In the genomic region with DNA sequence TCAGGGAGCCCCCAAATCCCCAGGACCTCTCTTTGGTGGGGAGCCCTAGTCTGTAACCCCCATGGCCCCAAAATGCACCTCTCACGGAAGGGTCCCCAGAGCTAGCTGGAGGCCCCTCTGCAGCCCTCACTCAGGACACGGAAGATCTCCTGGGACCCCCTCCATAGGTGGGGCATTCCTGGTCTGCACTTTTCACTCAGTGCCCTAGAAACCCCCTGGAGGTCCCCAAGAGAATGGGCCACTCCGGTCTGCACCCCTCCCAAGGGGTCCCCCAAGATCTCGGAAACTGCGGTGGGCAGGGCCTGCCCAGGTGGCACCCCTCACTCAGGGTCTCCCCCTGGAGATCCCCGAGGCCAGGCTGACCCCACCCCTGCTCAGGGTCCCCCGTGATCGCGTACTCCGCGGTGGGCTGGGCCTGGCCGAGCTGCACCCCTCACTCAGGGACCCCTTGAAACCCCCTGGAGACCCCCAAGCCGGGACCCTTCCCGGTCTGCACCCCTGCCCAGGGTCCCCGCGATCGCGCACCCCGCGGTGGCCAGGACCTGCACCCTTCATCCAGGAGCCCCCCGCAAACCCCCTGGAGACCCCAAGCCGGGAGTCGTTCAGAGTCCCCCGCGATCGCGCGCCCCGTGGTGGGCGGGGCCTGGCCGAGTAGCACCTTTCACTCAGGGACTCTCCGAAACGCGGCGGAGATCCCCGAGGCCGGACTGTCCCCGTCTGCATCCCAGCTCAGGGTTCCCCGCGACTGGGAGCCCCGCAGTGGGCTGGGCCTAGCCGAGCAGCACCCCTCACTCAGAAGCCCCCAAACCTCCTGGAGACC, we compare ENCODE assay signal across 8 cellular contexts. TPM values are rescaled to one million over a fixed set of nuclear protein-coding genes. Genes with fewer than 3 reads are reported as not detected.
DNase-seq lines count a peak whose midpoint lies in the region; ATAC-seq and TF ChIP-seq lines count a peak whose summit lies in the region.

No MANE protein-coding gene starts in this region.

- H3K36me3 Mint-ChIP-seq in activated CD4-positive, alpha-beta T cell treated with anti-CD3 and anti-CD28 coated beads for 36 hours (ENCODE audit: low read depth) = peaks cover 3% of the 10 kb centered on the region

- no peak for TF ChIP-seq CTCF in thyroid gland (IDR thresholded peaks at IDR 0.05)

- no peak for TF ChIP-seq POLR2A in thyroid gland (IDR thresholded peaks at IDR 0.05)

- intact Hi-C loops in activated CD4-positive, alpha-beta T cell treated with anti-CD3 and anti-CD28 coated beads for 36 hours (cut with DNase I, micrococcal nuclease) = loop anchor here in 1 of 2 experiments (1.0 to 2.0 kb wide), 6 partner anchors 28 to 385 kb away; a partner anchor contains a TSS
- intact Hi-C loops in thyroid gland (cut with DNase I) = no loop called here

- H3K27me3 ChIP-seq in ectodermal cell (ENCODE audit: control insufficient read depth, insufficient read depth, low read length, poor library complexity, severe bottlenecking) (no peaks in the 10 kb centered on the region), mucosa of stomach (ENCODE audit: control insufficient read depth, insufficient read depth, low read length) (no peaks in the 10 kb centered on the region), thyroid gland (no peaks in the 10 kb centered on the region)

- peak overlapping the region; percentile 84 for H3K4me3 Mint-ChIP-seq in activated CD4-positive, alpha-beta T cell treated with anti-CD3 and anti-CD28 coated beads for 36 hours

- H3K4me1 ChIP-seq in ectodermal cell (ENCODE audit: control insufficient read depth, insufficient read depth, low read length) (peaks cover 12% of the 10 kb centered on the region), mucosa of stomach (ENCODE audit: control insufficient read depth, insufficient read depth, low read length) (peaks cover 15% of the 10 kb centered on the region), thyroid gland (peaks cover 7 to 12% of the 10 kb centered on the region in 2 donors)

- POLR2A ChIA-PET in activated CD4-positive, alpha-beta T cell treated with anti-CD3 and anti-CD28 coated beads for 36 hours (lab: Charles Lee) = interaction anchor here (1.0 to 1.9 kb wide), 4 partner anchors 21 to 165 kb away, joined by 4 to 11 read pairs (median 5); a partner anchor contains a TSS

- H3K27me3 Mint-ChIP-seq in activated CD4-positive, alpha-beta T cell treated with anti-CD3 and anti-CD28 coated beads for 36 hours = no peaks in the 10 kb centered on the region

- ATAC-seq in activated CD4-positive, alpha-beta T cell treated with anti-CD3 and anti-CD28 coated beads for 36 hours = peak; percentile 47
- peak; percentile 27 for ATAC-seq in HG03432 (IDR thresholded peaks at IDR 0.05; ENCODE audit: unreplicated experiment)

- 6 to 8% methylated on average over 42 of the region's 42 CpGs for WGBS in ectodermal cell, 2 experiments
- WGBS in thyroid gland, 2 donors = 10 to 19% methylated on average over 11 to 21 of the region's 42 CpGs

- peak overlapping the region; percentile 88 for H3K4me3 ChIP-seq in ectodermal cell (ENCODE audit: insufficient read depth, low read depth, low read length)
- H3K4me3 ChIP-seq in mucosa of stomach (ENCODE audit: low read length) = peak overlapping the region; percentile 82
- peak overlapping the region; percentile 42 to 98 (median 81) for H3K4me3 ChIP-seq in thyroid gland (replicated peaks in 1 of 3)

- DNase-seq in activated CD4-positive, alpha-beta T cell treated with anti-CD3 and anti-CD28 coated beads for 36 hours = peak; percentile 73
- no peak for DNase-seq in activated CD4-positive, alpha-beta T cell treated with anti-CD3 and anti-CD28 coated beads for 1 hour
- peak in 3 of 4 experiments; percentile 17 to 25 (median 24) for DNase-seq in activated CD4-positive, CD25-positive, alpha-beta regulatory T cell (lab: John Stamatoyannopoulos, UW)
- DNase-seq in thyroid gland (peak; percentile 47), DMS153 (lab: John Stamatoyannopoulos, UW) (no peak)

- CTCF ChIA-PET in activated CD4-positive, alpha-beta T cell treated with anti-CD3 and anti-CD28 coated beads for 36 hours (lab: Charles Lee) = interaction anchor here (1.0 to 1.6 kb wide), 3 partner anchors 21 to 181 kb away, joined by 3 to 9 read pairs (median 3); a partner anchor contains a TSS

- H3K27ac Mint-ChIP-seq in activated CD4-positive, alpha-beta T cell treated with anti-CD3 and anti-CD28 coated beads for 36 hours = peak overlapping the region; percentile 88

- H3K36me3 ChIP-seq in ectodermal cell (ENCODE audit: control insufficient read depth, insufficient read depth, low read length) (no peaks in the 10 kb centered on the region), mucosa of stomach (ENCODE audit: control insufficient read depth, insufficient read depth, low read length) (no peaks in the 10 kb centered on the region), thyroid gland (no peaks in the 10 kb centered on the region)

- no peaks in the 10 kb centered on the region for H3K9me3 Mint-ChIP-seq in activated CD4-positive, alpha-beta T cell treated with anti-CD3 and anti-CD28 coated beads for 36 hours (ENCODE audit: low read depth)

- H3K9ac ChIP-seq in mucosa of stomach (ENCODE audit: low read length) = peak overlapping the region; percentile 82

- H3K27ac ChIP-seq in ectodermal cell (ENCODE audit: insufficient read depth, low read depth, low read length, poor library complexity, severe bottlenecking) (no peak overlapping the region), thyroid gland (peak overlapping the region in 1 of 3 donors; percentile 48)

- H3K4me1 Mint-ChIP-seq in activated CD4-positive, alpha-beta T cell treated with anti-CD3 and anti-CD28 coated beads for 36 hours = peaks cover 16% of the 10 kb centered on the region

- no peaks in the 10 kb centered on the region for H3K9me3 ChIP-seq in ectodermal cell (ENCODE audit: control insufficient read depth, low read length)
- H3K9me3 ChIP-seq in mucosa of stomach (ENCODE audit: control insufficient read depth, low read length) = no peaks in the 10 kb centered on the region
- no peaks in the 10 kb centered on the region for H3K9me3 ChIP-seq in thyroid gland

RNA-seq across cellular contexts. Expression of a gene that starts 1.1 kb away (rescaled TPM):
- 10 to 100 TPM; 91.0 to 93.9 TPM for total RNA-seq in activated CD4-positive, alpha-beta T cell treated with anti-CD3 and anti-CD28 coated beads for 36 hours
- polyA plus RNA-seq in ectodermal cell (2013, experiment 1 of 4) = 210 TPM
- polyA plus RNA-seq in ectodermal cell (2013, experiment 2 of 4) = 193 TPM
- polyA plus RNA-seq in ectodermal cell (2013, experiment 3 of 4) = 120 TPM
- polyA plus RNA-seq in ectodermal cell (2013, experiment 4 of 4) = 124 TPM
- total RNA-seq in thyroid gland = 10 to 100 TPM; 14.4 to 34.6 (median 27.6) TPM

RNA-seq across cellular contexts. Expression of a gene that starts 20.2 kb away (rescaled TPM):
- total RNA-seq in activated CD4-positive, alpha-beta T cell treated with anti-CD3 and anti-CD28 coated beads for 36 hours = 10 to 100 TPM; 57.7 to 71.2 TPM
- 5.6 TPM for polyA plus RNA-seq in ectodermal cell (2013, experiment 1 of 4)
- polyA plus RNA-seq in ectodermal cell (2013, experiment 2 of 4) = 4.5 TPM
- 4.3 TPM for polyA plus RNA-seq in ectodermal cell (2013, experiment 3 of 4)
- polyA plus RNA-seq in ectodermal cell (2013, experiment 4 of 4) = 1.9 TPM
- total RNA-seq in thyroid gland = 100 to 1,000 TPM; 148 to 250 (median 195) TPM

RNA-seq across cellular contexts. Expression of a gene that starts 28.3 kb away (rescaled TPM):
- 100 to 1,000 TPM in 1 of 2 experiments, 10 to 100 TPM in 1; 70.7 to 104 TPM for total RNA-seq in activated CD4-positive, alpha-beta T cell treated with anti-CD3 and anti-CD28 coated beads for 36 hours
- polyA plus RNA-seq in ectodermal cell (2013, experiment 1 of 4) = 93.0 TPM
- 90.3 TPM for polyA plus RNA-seq in ectodermal cell (2013, experiment 2 of 4)
- polyA plus RNA-seq in ectodermal cell (2013, experiment 3 of 4) = 99.9 TPM
- polyA plus RNA-seq in ectodermal cell (2013, experiment 4 of 4) = 107 TPM
- total RNA-seq in thyroid gland = 10 to 100 TPM; 27.4 to 52.9 (median 45.0) TPM

Comparison
In these comparisons a context has a peak if more than half of its experiments do, and no peak if none do; other contexts are left out.
1. DNase-seq: peak in activated CD4-positive, alpha-beta T cell treated with anti-CD3 and anti-CD28 coated beads for 36 hours (single experiment), activated CD4-positive, CD25-positive, alpha-beta regulatory T cell (3 of 4) and thyroid gland (2 of 2); none in activated CD4-positive, alpha-beta T cell treated with anti-CD3 and anti-CD28 coated beads for 1 hour (single experiment) and DMS153 (single experiment).
2. Peak in every context shown above with its lines, with median percentiles within 50 percentile points of each other: H3K4me3 ChIP-seq.